24 cellular contexts compared by ENCODE assay signal in the genomic region with DNA sequence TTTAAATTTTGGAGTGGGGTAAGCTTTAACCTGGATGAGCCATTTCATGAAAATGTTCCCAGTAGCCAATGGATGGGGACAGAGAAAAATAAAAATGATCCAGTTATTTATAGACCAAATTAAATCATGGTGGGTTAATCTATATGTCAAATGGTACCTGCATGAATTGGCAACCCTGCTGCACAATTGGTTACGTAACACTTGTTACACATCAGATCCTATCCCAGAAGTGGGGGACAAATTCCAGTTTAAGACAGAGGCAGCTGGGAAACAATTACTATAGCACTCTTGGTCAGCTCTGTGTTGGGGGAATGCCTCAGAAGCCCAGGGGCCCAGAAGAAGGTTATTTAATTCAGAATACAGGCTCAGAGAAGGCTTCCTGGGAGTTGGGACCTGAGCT.
A peak's percentile ranks its signal among the peaks of the same experiment; 100 is the strongest.
DNase-seq lines count a peak whose midpoint lies in the region; ATAC-seq, FAIRE-seq and TF ChIP-seq lines count a peak whose summit lies in the region.
"Had no signal": no experiment of that assay in that cellular context is flagged by ENCODE, and none has a peak within 500 bp of the region (broad histone marks: within the 10 kb centered on the region; RNA-seq: fewer than 3 reads in every experiment).

No MANE protein-coding gene starts in this region.

- H3K27me3 Mint-ChIP-seq in endothelial cell (ENCODE audit: unreplicated experiment) = peaks cover 6% of the 10 kb centered on the region

- CTCF ChIA-PET in HepG2 (lab: Yijun Ruan, JAX; ENCODE audit: low intra/inter-chr PET ratio, low total read pairs) = no interaction called here

- no peaks in the 10 kb centered on the region for H3K79me2 ChIP-seq in HepG2 (ENCODE audit: insufficient read depth, low read length)

- TF ChIP-seq CTCF in HepG2 (CRISPR knock-in tag; IDR thresholded peaks at IDR 0.05) (no peak), right lobe of liver (IDR thresholded peaks at IDR 0.05) (no peak), endothelial cell (IDR thresholded peaks at IDR 0.05; ENCODE audit: unreplicated experiment) (no peak), lower lobe of right lung (IDR thresholded peaks at IDR 0.05) (no peak)

- no peak for TF ChIP-seq RAD21 in HepG2 (CRISPR knock-in tag; IDR thresholded peaks at IDR 0.05)

- H3K27me3 ChIP-seq in HepG2 (ENCODE audit: control insufficient read depth in 1 of 2, insufficient read depth in 2 of 2, low read length in 2 of 2) (0 out of 5 replicates have a peak, but pooled peaks cover 0 to 1% of the 10 kb centered on the region in 2 experiments), right lobe of liver (no peaks in the 10 kb centered on the region), lower lobe of right lung (ENCODE audit: low read depth) (no peaks in the 10 kb centered on the region)
- H3K27me3 ChIP-seq: BLaER1 had no signal

- no peak overlapping the region for H3K4me3 Mint-ChIP-seq in endothelial cell (ENCODE audit: unreplicated experiment)
- H3K4me3 Mint-ChIP-seq: B cell; CD4-positive, CD25-positive, alpha-beta regulatory T cell; CD8-positive, alpha-beta T cell; GM23338; HFFc6 had no signal

- H3K9me3 ChIP-seq in HepG2 (ENCODE audit: low read length) = no peaks in the 10 kb centered on the region
- H3K9me3 ChIP-seq in right lobe of liver = no peaks in the 10 kb centered on the region
- no peaks in the 10 kb centered on the region for H3K9me3 ChIP-seq in lower lobe of right lung
- H3K9me3 ChIP-seq: Caco-2, HAP-1 had no signal

- TF ChIP-seq POLR2A in HepG2 (IDR thresholded peaks at IDR 0.05; ENCODE audit: insufficient read depth in 1 of 2, low read depth in 2 of 2, low read length in 2 of 2) = no peak
- TF ChIP-seq POLR2A in right lobe of liver (IDR thresholded peaks at IDR 0.05) = no peak

- WGBS in HepG2 (ENCODE audit: low lambda C conversion rate) = 0% methylated on average over 1 of the region's 1 CpG
- 33% methylated on average over 1 of the region's 1 CpG for WGBS in right lobe of liver (ENCODE audit: insufficient coverage, low coverage, low lambda C conversion rate, missing lambda C conversion rate)

- no peak overlapping the region for H3K27ac ChIP-seq in HepG2 (ENCODE audit: extremely low read length, insufficient read depth, low read length)
- no peak overlapping the region for H3K27ac ChIP-seq in right lobe of liver
- no peak overlapping the region for H3K27ac ChIP-seq in lower lobe of right lung
- H3K27ac ChIP-seq: 22Rv1, BLaER1, C4-2B had no signal

- peaks cover 82% of the 10 kb centered on the region for H3K4me1 Mint-ChIP-seq in endothelial cell (ENCODE audit: unreplicated experiment)

- H3K27ac Mint-ChIP-seq in endothelial cell (ENCODE audit: unreplicated experiment) = peak overlapping the region; percentile 88
- H3K27ac Mint-ChIP-seq: B cell; CD4-positive, CD25-positive, alpha-beta regulatory T cell; CD8-positive, alpha-beta T cell; GM23338 had no signal

- no peak for FAIRE-seq in HepG2 (lab: Jason Lieb, UNC)
- FAIRE-seq: A204.1, G401.6, GM12892, GM19239 had no signal

- no peak overlapping the region for H3K4me2 ChIP-seq in HepG2 (ENCODE audit: low read depth, low read length)
- H3K4me2 ChIP-seq: BLaER1, GM23338 had no signal

- in situ Hi-C loops in HepG2 (cut with HindIII; ENCODE audit: extremely low pct_ligation_motif_present, low pct_unique_long_range_greater_than_20kb) = no loop called here

- no peaks in the 10 kb centered on the region for H4K20me1 ChIP-seq in HepG2 (ENCODE audit: insufficient read depth, low read length)
- H4K20me1 ChIP-seq: BLaER1 had no signal

- no peak overlapping the region for H3K9ac ChIP-seq in HepG2 (ENCODE audit: insufficient read depth, low read depth, low read length)
- H3K9ac ChIP-seq: BLaER1 had no signal

- H3K4me3 ChIP-seq in HepG2 (replicated peaks in 1 of 3; ENCODE audit: insufficient read depth in 1 of 3, low read depth in 2 of 3, low read length in 3 of 3) (no peak overlapping the region), right lobe of liver (no peak overlapping the region), lower lobe of right lung (no peak overlapping the region)
- H3K4me3 ChIP-seq: BLaER1, GM23338, HAP-1 had no signal

- no peaks in the 10 kb centered on the region for H3K36me3 Mint-ChIP-seq in endothelial cell (ENCODE audit: low read depth, unreplicated experiment)
- H3K36me3 Mint-ChIP-seq: CD4-positive, CD25-positive, alpha-beta regulatory T cell; CD8-positive, alpha-beta T cell had no signal

- DNase-seq in DMS53 (lab: John Stamatoyannopoulos, UW) = peak; percentile 67
- DNase-seq in DMS53 treated with DMSO at 0.1 percent for 48 hours (lab: John Stamatoyannopoulos, UW; ENCODE audit: unreplicated experiment) = no peak
- no peak for DNase-seq in HepG2 (ENCODE audit: low spot score)
- no peak for DNase-seq in right lobe of liver
- DNase-seq in endothelial cell (ENCODE audit: low spot score) = no peak
- DNase-seq in lower lobe of right lung = no peak
- DNase-seq in NCI-H1105 (lab: John Stamatoyannopoulos, UW) = no peak
- DNase-seq: Caco-2; CD4-positive, CD25-positive, alpha-beta regulatory T cell; CD8-positive, alpha-beta T cell; DMS153; DMS79 treated with DMSO at 0.1 percent for 48 hours; HFFc6 had no signal

- no peak for TF ChIP-seq EP300 in HepG2 (IDR thresholded peaks at IDR 0.05; ENCODE audit: low read depth in 2 of 2, low read length in 2 of 2)
- TF ChIP-seq EP300 in HepG2 (CRISPR knock-in tag; IDR thresholded peaks at IDR 0.05; ENCODE audit: borderline replicate concordance) = no peak

- ATAC-seq in HepG2 (no peak), right lobe of liver (no peak), GM18868 (IDR thresholded peaks at IDR 0.05; ENCODE audit: unreplicated experiment) (no peak), lower lobe of right lung (no peak)
- ATAC-seq: CD8-positive, alpha-beta T cell; GM23338 had no signal

- intact Hi-C loops in HepG2 (cut with micrococcal nuclease; ENCODE audit: unreplicated experiment) (no loop called here), right lobe of liver (cut with DNase I) (no loop called here), lower lobe of right lung (cut with DNase I) (no loop called here)

- H2AFZ ChIP-seq in HepG2 (ENCODE audit: low read length) = no peak overlapping the region
- H2AFZ ChIP-seq: GM23338 had no signal

- H3K36me3 ChIP-seq in HepG2 (replicated peaks in 1 of 2; ENCODE audit: control insufficient read depth in 1 of 2, insufficient read depth in 2 of 2, low read length in 2 of 2) = no peaks in the 10 kb centered on the region
- H3K36me3 ChIP-seq in right lobe of liver = no peaks in the 10 kb centered on the region
- no peaks in the 10 kb centered on the region for H3K36me3 ChIP-seq in lower lobe of right lung
- H3K36me3 ChIP-seq: BLaER1, HAP-1 had no signal

- no peaks in the 10 kb centered on the region for H3K9me3 Mint-ChIP-seq in endothelial cell (ENCODE audit: unreplicated experiment)
- H3K9me3 Mint-ChIP-seq: CD4-positive, CD25-positive, alpha-beta regulatory T cell; CD8-positive, alpha-beta T cell; GM23338 had no signal

- BruUV-seq in HepG2 (replicated peaks; lab: Mats Ljungman, UMichigan) = no TSS peak

- H3K4me1 ChIP-seq in HepG2 (ENCODE audit: insufficient read depth, low read length) (no peaks in the 10 kb centered on the region), right lobe of liver (no peaks in the 10 kb centered on the region), lower lobe of right lung (no peaks in the 10 kb centered on the region)
- H3K4me1 ChIP-seq: HAP-1 had no signal

- POLR2A ChIA-PET in HepG2 (lab: Yijun Ruan, JAX) = no interaction called here

TF ChIP-seq in HepG2, 621 proteins besides CTCF, POLR2A, EP300 and RAD21:
- no peak for TF ChIP-seq ZXDC (CRISPR knock-in tag; IDR thresholded peaks at IDR 0.05)
- TF ChIP-seq RBFOX2 (IDR thresholded peaks at IDR 0.05; ENCODE audit: low read depth, low read length) = no peak
- TF ChIP-seq CEBPB (IDR thresholded peaks at IDR 0.05; ENCODE audit: borderline replicate concordance, low read depth, low read length) = peak; percentile 19; the same call in 1 of the 2 replicates
- no peak for TF ChIP-seq AGO2 (optimal IDR thresholded peaks at IDR 0.05; ENCODE audit: low read depth, low read length)
